In genomic region chr10:29443745-29444523, GRCh38 we compare ENCODE assay signal across 1 cellular context.
A peak's percentile ranks its signal among the peaks of the same experiment; 100 is the strongest.
TF ChIP-seq lines count a peak whose summit lies in the region.

No MANE protein-coding gene starts in this region.

TF ChIP-seq in K562, 482 proteins besides CTCF, POLR2A, EP300 and RAD21 (continued from another document and continues in another):
- TF ChIP-seq SFPQ (IDR thresholded peaks at IDR 0.05; ENCODE audit: low read depth, low read length) (no peak), NCOR1 (IDR thresholded peaks at IDR 0.05) (no peak), ZNF146 (CRISPR knock-in tag; IDR thresholded peaks at IDR 0.05; ENCODE audit: unreplicated experiment) (no peak), ZBTB7A (IDR thresholded peaks at IDR 0.05; ENCODE audit: borderline replicate concordance, control insufficient read depth, low read depth, low read length) (no peak), ZNF121 (CRISPR knock-in tag; conservative IDR thresholded peaks at IDR 0.05) (no peak), MITF (IDR thresholded peaks at IDR 0.05) (no peak), YY1 (IDR thresholded peaks at IDR 0.05; ENCODE audit: borderline replicate concordance in 1 of 3, control insufficient read depth in 1 of 3, extremely low read depth in 1 of 3, insufficient read depth in 3 of 3, insufficient read length in 1 of 3, insufficient replicate concordance in 2 of 3, low read depth in 1 of 3, low read length in 2 of 3) (peak in 1 of 3 experiments; percentile 29), ZNF311 (CRISPR knock-in tag; IDR thresholded peaks at IDR 0.05) (no peak), ZNF407 (IDR thresholded peaks at IDR 0.05; ENCODE audit: low read depth) (no peak), HDAC1 (IDR thresholded peaks at IDR 0.05) (no peak), RNF219 (CRISPR knock-in tag; IDR thresholded peaks at IDR 0.05) (no peak), USF2 (CRISPR knock-in tag; IDR thresholded peaks at IDR 0.05) (peak; percentile 27; the same call in 1 of the 2 replicates), ZSCAN32 (CRISPR knock-in tag; IDR thresholded peaks at IDR 0.05) (no peak), MGA (IDR thresholded peaks at IDR 0.05) (no peak), CTCFL (IDR thresholded peaks at IDR 0.05; ENCODE audit: borderline replicate concordance, insufficient read depth, low read depth, low read length, poor library complexity, severe bottlenecking) (no peak)
